9 cellular contexts compared by ENCODE assay signal in genomic region chr5:96703985-96704384, GRCh38. TPM values are rescaled to one million over a fixed set of nuclear protein-coding genes. Genes with fewer than 3 reads are reported as not detected.
DNase-seq lines count a peak whose midpoint lies in the region; TF ChIP-seq lines count a peak whose summit lies in the region.
"Had no signal": no experiment of that assay in that cellular context is flagged by ENCODE, and none has a peak within 500 bp of the region (broad histone marks: within the 10 kb centered on the region; RNA-seq: fewer than 3 reads in every experiment).

No MANE protein-coding gene starts in this region.

- POLR2A ChIA-PET in activated CD4-positive, alpha-beta memory T cell treated with anti-CD3 and anti-CD28 coated beads, Interleukin-2, amount 10 ng/mL, durations not matched to agents 7 days and 5 days (lab: Charles Lee) = interaction anchor here (0.9 to 4.3 kb wide), 4 partner anchors 20 to 104 kb away, joined by 3 to 62 read pairs (median 6); partner anchors contain the start of genes CAST and ERAP1

- in situ Hi-C loops in GM13977 (cut with MboI; ENCODE audit: low pct_unique_long_range_greater_than_20kb, low sequenced_read_pairs, unreplicated experiment) = no loop called here

- CTCF ChIA-PET in activated CD4-positive, alpha-beta memory T cell treated with anti-CD3 and anti-CD28 coated beads, Interleukin-2, amount 10 ng/mL, durations not matched to agents 7 days and 5 days (lab: Charles Lee) = interaction anchor here (1.2 to 4.5 kb wide), 3 partner anchors 41 to 458 kb away, joined by 4 to 20 read pairs (median 7); partner anchors contain the start of gene CAST

- no peaks in the 10 kb centered on the region for H3K9me3 Mint-ChIP-seq in activated CD4-positive, alpha-beta memory T cell treated with anti-CD3 and anti-CD28 coated beads, Interleukin-2, amount 10 ng/mL, durations not matched to agents 7 days and 5 days

- H3K27ac Mint-ChIP-seq in activated CD4-positive, alpha-beta memory T cell treated with anti-CD3 and anti-CD28 coated beads, Interleukin-2, amount 10 ng/mL, durations not matched to agents 7 days and 5 days = peak overlapping the region; percentile 82

- H3K4me1 Mint-ChIP-seq in activated CD4-positive, alpha-beta memory T cell treated with anti-CD3 and anti-CD28 coated beads, Interleukin-2, amount 10 ng/mL, durations not matched to agents 7 days and 5 days = peaks cover 44% of the 10 kb centered on the region

- H3K4me3 Mint-ChIP-seq in activated CD4-positive, alpha-beta memory T cell treated with anti-CD3 and anti-CD28 coated beads, Interleukin-2, amount 10 ng/mL, durations not matched to agents 7 days and 5 days = peak overlapping the region; percentile 77

- H3K36me3 Mint-ChIP-seq in activated CD4-positive, alpha-beta memory T cell treated with anti-CD3 and anti-CD28 coated beads, Interleukin-2, amount 10 ng/mL, durations not matched to agents 7 days and 5 days (ENCODE audit: low read depth) = peaks cover 5% of the 10 kb centered on the region

- no peaks in the 10 kb centered on the region for H3K27me3 Mint-ChIP-seq in activated CD4-positive, alpha-beta memory T cell treated with anti-CD3 and anti-CD28 coated beads, Interleukin-2, amount 10 ng/mL, durations not matched to agents 7 days and 5 days

- DNase-seq in GM13977 (ENCODE audit: low spot score) (peak; percentile 17), fibroblast of the aortic adventitia (ENCODE audit: low read depth) (no peak), retinal pigment epithelial cell (ENCODE audit: low read depth) (no peak), KG1 (lab: John Stamatoyannopoulos, UW) (no peak), NCI-H774 (lab: John Stamatoyannopoulos, UW) (no peak), NCI-H146 treated with DMSO at 0.1 percent for 48 hours (lab: John Stamatoyannopoulos, UW; ENCODE audit: unreplicated experiment) (no peak), LoVo (ENCODE audit: low spot score) (no peak)
- DNase-seq in activated CD4-positive, alpha-beta memory T cell treated with anti-CD3 and anti-CD28 coated beads, Interleukin-2, amount 10 ng/mL, durations not matched to agents 7 days and 5 days = no peak
- DNase-seq: activated CD4-positive, alpha-beta T cell treated with anti-CD3 and anti-CD28 coated beads for 4 hours had no signal

- H3K4me3 ChIP-seq in fibroblast of the aortic adventitia (ENCODE audit: low read depth, low read length) (peak overlapping the region; percentile 74), retinal pigment epithelial cell (ENCODE audit: low read length) (peak overlapping the region; percentile 79)

- TF ChIP-seq CTCF in GM13977 (IDR thresholded peaks at IDR 0.05; ENCODE audit: extremely low read depth, insufficient read depth, missing control alignments) (no peak), fibroblast of the aortic adventitia (IDR thresholded peaks at IDR 0.05; ENCODE audit: insufficient read depth, low read length) (no peak), retinal pigment epithelial cell (conservative IDR thresholded peaks at IDR 0.05; ENCODE audit: low read depth, low read length) (no peak)

RNA-seq across cellular contexts. Expression of gene CAST, which starts 41.8 kb away (rescaled TPM):
- 100 to 1,000 TPM; 170 to 179 TPM for total RNA-seq in activated CD4-positive, alpha-beta memory T cell treated with anti-CD3 and anti-CD28 coated beads, Interleukin-2, amount 10 ng/mL, durations not matched to agents 7 days and 5 days
- total RNA-seq in fibroblast of the aortic adventitia (ENCODE audit: low replicate concordance) = 388 and 398 TPM in 2 replicates
